8 cellular contexts compared by ENCODE assay signal in genomic region chr1:32939655-32940371, GRCh38. TPM values are rescaled to one million over a fixed set of nuclear protein-coding genes. Genes with fewer than 3 reads are reported as not detected.
DNase-seq lines count a peak whose midpoint lies in the region; ATAC-seq, FAIRE-seq and TF ChIP-seq lines count a peak whose summit lies in the region.

No MANE protein-coding gene starts in this region.

- no peaks in the 10 kb centered on the region for H4K20me1 ChIP-seq in HepG2 (ENCODE audit: insufficient read depth, low read length)

- no peak for TF ChIP-seq POLR2A in HepG2 (IDR thresholded peaks at IDR 0.05; ENCODE audit: insufficient read depth in 1 of 2, low read depth in 2 of 2, low read length in 2 of 2)

- H3K4me1 ChIP-seq in liver (ENCODE audit: control insufficient read depth in 4 of 4, insufficient read depth in 4 of 4, low read length in 3 of 4) = peaks cover 7 to 39% (median 21%) of the 10 kb centered on the region in 4 donors
- peaks cover 30% of the 10 kb centered on the region for H3K4me1 ChIP-seq in HepG2 (ENCODE audit: insufficient read depth, low read length)
- peaks cover 16% of the 10 kb centered on the region for H3K4me1 ChIP-seq in upper lobe of right lung

- no peak overlapping the region for H3K4me3 Mint-ChIP-seq in activated naive CD8-positive, alpha-beta T cell treated with anti-CD3 and anti-CD28 coated beads for 36 hours
- H3K4me3 Mint-ChIP-seq in endothelial cell (ENCODE audit: unreplicated experiment) = no peak overlapping the region

- POLR2A ChIA-PET in HepG2 (lab: Yijun Ruan, JAX) = no interaction called here

- H3K4me2 ChIP-seq in HepG2 (ENCODE audit: low read depth, low read length) = no peak overlapping the region

- DNase-seq in HepG2 (ENCODE audit: low spot score) (no peak), islet precursor cell (peak; percentile 53), upper lobe of right lung (no peak), KG1 (lab: John Stamatoyannopoulos, UW) (no peak), endothelial cell (ENCODE audit: low spot score) (no peak), DMS153 (lab: John Stamatoyannopoulos, UW) (no peak)
- DNase-seq in activated naive CD8-positive, alpha-beta T cell treated with anti-CD3 and anti-CD28 coated beads for 36 hours = peak; percentile 26

- H2AFZ ChIP-seq in HepG2 (ENCODE audit: low read length) = no peak overlapping the region

- peaks cover 11% of the 10 kb centered on the region for H3K4me1 Mint-ChIP-seq in activated naive CD8-positive, alpha-beta T cell treated with anti-CD3 and anti-CD28 coated beads for 36 hours
- peaks cover 10% of the 10 kb centered on the region for H3K4me1 Mint-ChIP-seq in endothelial cell (ENCODE audit: unreplicated experiment)

- H3K9me3 ChIP-seq in liver (ENCODE audit: control insufficient read depth in 4 of 4, low read length in 3 of 4) (no peaks in the 10 kb centered on the region), HepG2 (ENCODE audit: low read length) (no peaks in the 10 kb centered on the region), upper lobe of right lung (no peaks in the 10 kb centered on the region)

- no peak overlapping the region for H3K9ac ChIP-seq in liver (ENCODE audit: low read depth in 1 of 2, low read length in 2 of 2)
- H3K9ac ChIP-seq in HepG2 (ENCODE audit: insufficient read depth, low read depth, low read length) = no peak overlapping the region

- TF ChIP-seq EP300 in HepG2 (IDR thresholded peaks at IDR 0.05; ENCODE audit: low read depth in 2 of 2, low read length in 2 of 2) (no peak), HepG2 (CRISPR knock-in tag; IDR thresholded peaks at IDR 0.05; ENCODE audit: borderline replicate concordance) (no peak)

- CTCF ChIA-PET in HepG2 (lab: Yijun Ruan, JAX; ENCODE audit: low intra/inter-chr PET ratio, low total read pairs) = no interaction called here

- peak overlapping the region; percentile 1 to 15 for H3K27ac ChIP-seq in liver (ENCODE audit: low read depth in 1 of 2, low read length in 2 of 2)
- H3K27ac ChIP-seq in HepG2 (ENCODE audit: extremely low read length, insufficient read depth, low read length) = no peak overlapping the region
- H3K27ac ChIP-seq in upper lobe of right lung = peak overlapping the region; percentile 47

- TF ChIP-seq CTCF in liver (IDR thresholded peaks at IDR 0.05; ENCODE audit: low read depth, low read length, missing input control) (no peak), HepG2 (CRISPR knock-in tag; IDR thresholded peaks at IDR 0.05) (no peak), upper lobe of right lung (IDR thresholded peaks at IDR 0.05) (no peak), endothelial cell (IDR thresholded peaks at IDR 0.05; ENCODE audit: unreplicated experiment) (no peak)

- no peak for TF ChIP-seq RAD21 in liver (IDR thresholded peaks at IDR 0.05)
- TF ChIP-seq RAD21 in HepG2 (CRISPR knock-in tag; IDR thresholded peaks at IDR 0.05) = no peak

- H3K9me3 Mint-ChIP-seq in activated naive CD8-positive, alpha-beta T cell treated with anti-CD3 and anti-CD28 coated beads for 36 hours = no peaks in the 10 kb centered on the region
- no peaks in the 10 kb centered on the region for H3K9me3 Mint-ChIP-seq in endothelial cell (ENCODE audit: unreplicated experiment)

- H3K79me2 ChIP-seq in HepG2 (ENCODE audit: insufficient read depth, low read length) = no peaks in the 10 kb centered on the region

- ATAC-seq in HepG2 (no peak), upper lobe of right lung (peak; percentile 77)

- H3K36me3 ChIP-seq in liver (ENCODE audit: control insufficient read depth in 4 of 4, insufficient read depth in 3 of 4, low read depth in 1 of 4, low read length in 3 of 4) (peaks cover 2 to 23% (median 13%) of the 10 kb centered on the region in 4 donors), HepG2 (replicated peaks in 1 of 2; ENCODE audit: control insufficient read depth in 1 of 2, insufficient read depth in 2 of 2, low read length in 2 of 2) (peaks cover 12 to 67% of the 10 kb centered on the region in 2 experiments), upper lobe of right lung (peaks cover 94% of the 10 kb centered on the region)

- peak overlapping the region; percentile 79 for H3K27ac Mint-ChIP-seq in activated naive CD8-positive, alpha-beta T cell treated with anti-CD3 and anti-CD28 coated beads for 36 hours
- no peak overlapping the region for H3K27ac Mint-ChIP-seq in endothelial cell (ENCODE audit: unreplicated experiment)

- no TSS peak for BruUV-seq in HepG2 (replicated peaks; lab: Mats Ljungman, UMichigan)

- H3K4me3 ChIP-seq in liver (ENCODE audit: low read depth in 1 of 3, low read length in 3 of 3) (no peak overlapping the region), HepG2 (replicated peaks in 1 of 3; ENCODE audit: insufficient read depth in 1 of 3, low read depth in 2 of 3, low read length in 3 of 3) (no peak overlapping the region), upper lobe of right lung (no peak overlapping the region)

- intact Hi-C loops in HepG2 (cut with micrococcal nuclease; ENCODE audit: unreplicated experiment) (loop anchor here (10.0 kb wide), 1 partner anchor 145 kb away; the partner anchor contains the start of gene AZIN2), upper lobe of right lung (cut with DNase I) (loop anchor here (10.0 kb wide), 1 partner anchor 115 kb away; no protein-coding TSS in a partner anchor)

- WGBS in liver = 70% methylated on average over 4 of the region's 4 CpGs
- WGBS in HepG2 (ENCODE audit: low lambda C conversion rate) = 100% methylated on average over 4 of the region's 4 CpGs

- FAIRE-seq in HepG2 (lab: Jason Lieb, UNC) = no peak

- H3K27me3 Mint-ChIP-seq in activated naive CD8-positive, alpha-beta T cell treated with anti-CD3 and anti-CD28 coated beads for 36 hours = no peaks in the 10 kb centered on the region
- no peaks in the 10 kb centered on the region for H3K27me3 Mint-ChIP-seq in endothelial cell (ENCODE audit: unreplicated experiment)

- peaks cover 16% of the 10 kb centered on the region for H3K36me3 Mint-ChIP-seq in activated naive CD8-positive, alpha-beta T cell treated with anti-CD3 and anti-CD28 coated beads for 36 hours
- H3K36me3 Mint-ChIP-seq in endothelial cell (ENCODE audit: low read depth, unreplicated experiment) = peaks cover 37% of the 10 kb centered on the region

- in situ Hi-C loops in HepG2 (cut with HindIII; ENCODE audit: extremely low pct_ligation_motif_present, low pct_unique_long_range_greater_than_20kb) = no loop called here

- H3K27me3 ChIP-seq in liver (ENCODE audit: control insufficient read depth in 4 of 4, insufficient read depth in 4 of 4, low read length in 3 of 4) (no peaks in the 10 kb centered on the region), HepG2 (ENCODE audit: control insufficient read depth in 1 of 2, insufficient read depth in 2 of 2, low read length in 2 of 2) (no peaks in the 10 kb centered on the region), upper lobe of right lung (no peaks in the 10 kb centered on the region)

RNA-seq across cellular contexts. Expression of gene RNF19B, which starts 24.8 kb away (rescaled TPM):
- total RNA-seq in liver = 1 to 10 TPM; 5.6 to 8.3 TPM
- polyA plus RNA-seq in liver = 1 to 10 TPM; 2.2 to 4.4 TPM
- 15.3 and 16.3 TPM in 2 replicates for total RNA-seq in HepG2 (2016; rRNA removed; fragmentation: Illumina TruSeq; extraction: Trizol)
- total RNA-seq in HepG2 (2016; cell fraction: cytosol; rRNA removed; fragmentation: Illumina TruSeq; extraction: Trizol; ENCODE audit: low read depth) = 14.7 and 15.7 TPM in 2 replicates
- total RNA-seq in HepG2 (2016; cell fraction: insoluble cytoplasmic fraction; rRNA removed; fragmentation: Illumina TruSeq; extraction: Trizol) = 14.5 and 14.7 TPM in 2 replicates
- total RNA-seq in HepG2 (2016; cell fraction: membrane; rRNA removed; fragmentation: Illumina TruSeq; extraction: Trizol) = 22.4 and 23.5 TPM in 2 replicates
- total RNA-seq in HepG2 (2016; cell fraction: nucleus; rRNA removed; fragmentation: Illumina TruSeq; extraction: Trizol) = 7.6 and 10.7 TPM in 2 replicates
- polyA plus RNA-seq in HepG2 (2011; rRNA removed) = 20.9 and 22.5 TPM in 2 replicates
- 20.2 and 22.7 TPM in 2 replicates for polyA plus RNA-seq in HepG2 (2011; cell fraction: cytosol; rRNA removed)
- polyA plus RNA-seq in HepG2 (2011; cell fraction: nucleus; rRNA removed) = 11.4 and 11.8 TPM in 2 replicates
- polyA plus RNA-seq in HepG2 (2012) = 10.1 and 14.4 TPM in 2 replicates
- polyA plus RNA-seq in HepG2 (2016; cell fraction: cytosol; fragmentation: Illumina TruSeq; extraction: Trizol; ENCODE audit: low read depth) = 9.8 and 10.0 TPM in 2 replicates
- 17.6 and 20.6 TPM in 2 replicates for polyA plus RNA-seq in HepG2 (2016; cell fraction: insoluble cytoplasmic fraction; fragmentation: Illumina TruSeq; extraction: Trizol; ENCODE audit: low read depth)
- polyA plus RNA-seq in HepG2 (2016; cell fraction: membrane; fragmentation: Illumina TruSeq; extraction: Trizol; ENCODE audit: low read depth) = 19.3 and 20.2 TPM in 2 replicates
- 13.4 and 15.4 TPM in 2 replicates for polyA plus RNA-seq in HepG2 (2016; cell fraction: nucleus; fragmentation: Illumina TruSeq; extraction: Trizol; ENCODE audit: insufficient read depth, low read depth)
- 14.9 and 40.6 TPM in 2 replicates for polyA minus RNA-seq in HepG2 (2011; rRNA and poly(A)+ RNA removed; ENCODE audit: low replicate concordance)
- polyA minus RNA-seq in HepG2 (2011; cell fraction: cytosol; rRNA and poly(A)+ RNA removed) = 18.2 and 22.4 TPM in 2 replicates
- polyA minus RNA-seq in HepG2 (2011; cell fraction: nucleus; rRNA and poly(A)+ RNA removed) = 13.1 and 17.9 TPM in 2 replicates
- 10 to 100 TPM in 1 of 2 experiments, 1 to 10 TPM in 1; 8.8 to 10.2 TPM for total RNA-seq in activated naive CD8-positive, alpha-beta T cell treated with anti-CD3 and anti-CD28 coated beads for 36 hours
- total RNA-seq in upper lobe of right lung = 34.3 TPM
- 18.8 TPM for total RNA-seq in endothelial cell (ENCODE audit: unreplicated experiment)

RNA-seq across cellular contexts. Expression of gene TMEM54, which starts 38.6 kb away (rescaled TPM):
- total RNA-seq in liver (1 to 10 TPM in 1 of 2 donors, under 1 TPM in 1; 0.92 to 1.4 TPM), HepG2 (2016; rRNA removed; fragmentation: Illumina TruSeq; extraction: Trizol) (0.76 and 2.5 TPM in 2 replicates), upper lobe of right lung (41.9 TPM), endothelial cell (ENCODE audit: unreplicated experiment) (0.49 TPM)
- polyA plus RNA-seq in liver (10 to 100 TPM in 1 of 2 donors, 1 to 10 TPM in 1; 3.8 to 10.9 TPM), HepG2 (2011; rRNA removed) (2.9 and 4.0 TPM in 2 replicates)
- total RNA-seq in HepG2 (2016; cell fraction: cytosol; rRNA removed; fragmentation: Illumina TruSeq; extraction: Trizol; ENCODE audit: low read depth) = 6.9 and 7.0 TPM in 2 replicates
- total RNA-seq in HepG2 (2016; cell fraction: insoluble cytoplasmic fraction; rRNA removed; fragmentation: Illumina TruSeq; extraction: Trizol) = 0.83 and 1.3 TPM in 2 replicates
- total RNA-seq in HepG2 (2016; cell fraction: membrane; rRNA removed; fragmentation: Illumina TruSeq; extraction: Trizol) = 5.0 and 5.4 TPM in 2 replicates
- 1.2 and 1.7 TPM in 2 replicates for total RNA-seq in HepG2 (2016; cell fraction: nucleus; rRNA removed; fragmentation: Illumina TruSeq; extraction: Trizol)
- 4.2 and 5.4 TPM in 2 replicates for polyA plus RNA-seq in HepG2 (2011; cell fraction: cytosol; rRNA removed)
- polyA plus RNA-seq in HepG2 (2011; cell fraction: nucleus; rRNA removed) = 2.7 and 3.1 TPM in 2 replicates
- 0.43 and 2.3 TPM in 2 replicates for polyA plus RNA-seq in HepG2 (2012)
- polyA plus RNA-seq in HepG2 (2016; cell fraction: cytosol; fragmentation: Illumina TruSeq; extraction: Trizol; ENCODE audit: low read depth) = 9.6 and 9.8 TPM in 2 replicates
- polyA plus RNA-seq in HepG2 (2016; cell fraction: insoluble cytoplasmic fraction; fragmentation: Illumina TruSeq; extraction: Trizol; ENCODE audit: low read depth) = 1.0 and 1.1 TPM in 2 replicates
- 6.2 and 6.8 TPM in 2 replicates for polyA plus RNA-seq in HepG2 (2016; cell fraction: membrane; fragmentation: Illumina TruSeq; extraction: Trizol; ENCODE audit: low read depth)
- 1.3 and 2.6 TPM in 2 replicates for polyA plus RNA-seq in HepG2 (2016; cell fraction: nucleus; fragmentation: Illumina TruSeq; extraction: Trizol; ENCODE audit: insufficient read depth, low read depth)
- polyA minus RNA-seq in HepG2 (2011; rRNA and poly(A)+ RNA removed; ENCODE audit: low replicate concordance) = 6.4 and 19.0 TPM in 2 replicates
- polyA minus RNA-seq in HepG2 (2011; cell fraction: cytosol; rRNA and poly(A)+ RNA removed) = 1.8 TPM in 1 of 2 replicates, not detected in the other
- 0.75 TPM in 1 of 2 replicates, not detected in the other for polyA minus RNA-seq in HepG2 (2011; cell fraction: nucleus; rRNA and poly(A)+ RNA removed)
- 1 to 10 TPM; 1.2 to 1.4 TPM for total RNA-seq in activated naive CD8-positive, alpha-beta T cell treated with anti-CD3 and anti-CD28 coated beads for 36 hours

RNA-seq across cellular contexts. Expression of gene HPCA, which starts 53.5 kb away (rescaled TPM):
- total RNA-seq in liver (not detected), HepG2 (2016; rRNA removed; fragmentation: Illumina TruSeq; extraction: Trizol) (not detected in 2 replicates), upper lobe of right lung (not detected), endothelial cell (ENCODE audit: unreplicated experiment) (not detected)
- polyA plus RNA-seq in liver (not detected), HepG2 (2011; rRNA removed) (not detected in 2 replicates)
- not detected in 2 replicates for total RNA-seq in HepG2 (2016; cell fraction: cytosol; rRNA removed; fragmentation: Illumina TruSeq; extraction: Trizol; ENCODE audit: low read depth)
- total RNA-seq in HepG2 (2016; cell fraction: insoluble cytoplasmic fraction; rRNA removed; fragmentation: Illumina TruSeq; extraction: Trizol) = not detected in 2 replicates
- not detected in 2 replicates for total RNA-seq in HepG2 (2016; cell fraction: membrane; rRNA removed; fragmentation: Illumina TruSeq; extraction: Trizol)
- not detected in 2 replicates for total RNA-seq in HepG2 (2016; cell fraction: nucleus; rRNA removed; fragmentation: Illumina TruSeq; extraction: Trizol)
- polyA plus RNA-seq in HepG2 (2011; cell fraction: cytosol; rRNA removed) = not detected in 2 replicates
- polyA plus RNA-seq in HepG2 (2011; cell fraction: nucleus; rRNA removed) = 0.38 TPM in 1 of 2 replicates, not detected in the other
- polyA plus RNA-seq in HepG2 (2012) = not detected in 2 replicates
- not detected in 2 replicates for polyA plus RNA-seq in HepG2 (2016; cell fraction: cytosol; fragmentation: Illumina TruSeq; extraction: Trizol; ENCODE audit: low read depth)
- not detected in 2 replicates for polyA plus RNA-seq in HepG2 (2016; cell fraction: insoluble cytoplasmic fraction; fragmentation: Illumina TruSeq; extraction: Trizol; ENCODE audit: low read depth)
- polyA plus RNA-seq in HepG2 (2016; cell fraction: membrane; fragmentation: Illumina TruSeq; extraction: Trizol; ENCODE audit: low read depth) = not detected in 2 replicates
- not detected in 2 replicates for polyA plus RNA-seq in HepG2 (2016; cell fraction: nucleus; fragmentation: Illumina TruSeq; extraction: Trizol; ENCODE audit: insufficient read depth, low read depth)
- polyA minus RNA-seq in HepG2 (2011; rRNA and poly(A)+ RNA removed; ENCODE audit: low replicate concordance) = 0.35 TPM in 1 of 2 replicates, not detected in the other
- polyA minus RNA-seq in HepG2 (2011; cell fraction: cytosol; rRNA and poly(A)+ RNA removed) = not detected in 2 replicates
- polyA minus RNA-seq in HepG2 (2011; cell fraction: nucleus; rRNA and poly(A)+ RNA removed) = not detected in 2 replicates
- total RNA-seq in activated naive CD8-positive, alpha-beta T cell treated with anti-CD3 and anti-CD28 coated beads for 36 hours = under 1 TPM in 1 of 2 experiments, not detected in 1; 0.29 TPM

Comparison
In these comparisons a context has a peak if more than half of its experiments do, and no peak if none do; other contexts are left out.
1. DNase-seq: peak in activated naive CD8-positive, alpha-beta T cell treated with anti-CD3 and anti-CD28 coated beads for 36 hours (single experiment) and islet precursor cell (single experiment); none in HepG2 (single experiment), upper lobe of right lung (single experiment), KG1 (single experiment), endothelial cell (single experiment) and DMS153 (single experiment).